9 cellular contexts compared by ENCODE assay signal in genomic region chr17:67818110-67819002, GRCh38. TPM values are rescaled to one million over a fixed set of nuclear protein-coding genes. Genes with fewer than 3 reads are reported as not detected.
DNase-seq lines count a peak whose midpoint lies in the region; ATAC-seq lines count a peak whose summit lies in the region.
"Had no signal": no experiment of that assay in that cellular context is flagged by ENCODE, and none has a peak within 500 bp of the region (broad histone marks: within the 10 kb centered on the region; RNA-seq: fewer than 3 reads in every experiment).

No MANE protein-coding gene starts in this region.

- no peak overlapping the region for H3K4me3 ChIP-seq in CD4-positive, alpha-beta memory T cell (ENCODE audit: low read length in 2 of 2)
- H3K4me3 ChIP-seq in aorta (ENCODE audit: low read length in 2 of 2): no peak overlapping the region

- H3K36me3 Mint-ChIP-seq in CD4-positive, alpha-beta memory T cell: no peaks in the 10 kb centered on the region

- no peaks in the 10 kb centered on the region for H3K9me3 Mint-ChIP-seq in CD4-positive, alpha-beta memory T cell

- H3K27me3 Mint-ChIP-seq in CD4-positive, alpha-beta memory T cell: peaks cover 2 to 5% of the 10 kb centered on the region in 2 donors

- peak; percentile 76 for ATAC-seq in GM18858 (IDR thresholded peaks at IDR 0.05; ENCODE audit: unreplicated experiment)
- peak; percentile 58 for ATAC-seq in GM21717 (IDR thresholded peaks at IDR 0.05; ENCODE audit: unreplicated experiment)
- ATAC-seq in HG03457 (IDR thresholded peaks at IDR 0.05; ENCODE audit: unreplicated experiment): peak; percentile 40
- no peak for ATAC-seq in left lobe of liver
- ATAC-seq in left ventricle myocardium superior: no peak
- no peak for ATAC-seq in aorta (ENCODE audit: low FRiP score)

- peak; percentile 41 for DNase-seq in left lobe of liver (ENCODE audit: low spot score)
- no peak for DNase-seq in CD4-positive, alpha-beta memory T cell
- no peak for DNase-seq in left ventricle myocardium superior
- no peak for DNase-seq in posterior cingulate gyrus
- DNase-seq in aorta: no peak
- DNase-seq: NCI-H1092 had no signal

- WGBS in aorta, 2 donors: 59 to 63% methylated on average over 7 of the region's 7 CpGs

- H3K9me3 ChIP-seq in CD4-positive, alpha-beta memory T cell (ENCODE audit: control insufficient read depth in 1 of 2, low read length in 2 of 2): no peaks in the 10 kb centered on the region
- H3K9me3 ChIP-seq in aorta (ENCODE audit: control insufficient read depth, low read length): no peaks in the 10 kb centered on the region

- H3K27ac Mint-ChIP-seq in CD4-positive, alpha-beta memory T cell: no peak overlapping the region

- H3K4me1 ChIP-seq in CD4-positive, alpha-beta memory T cell (ENCODE audit: insufficient read depth, low read length): no peaks in the 10 kb centered on the region
- H3K4me1 ChIP-seq in aorta (ENCODE audit: control insufficient read depth in 1 of 2, insufficient read depth in 2 of 2, low read length in 2 of 2): no peaks in the 10 kb centered on the region

- CTCF ChIA-PET in CD4-positive, alpha-beta memory T cell (lab: Charles Lee; ENCODE audit: partially characterized antibody): interaction anchor here (1.2 kb wide), 1 partner anchor 9 kb away, joined by 3 read pairs; no protein-coding TSS in a partner anchor

- no peaks in the 10 kb centered on the region for H3K27me3 ChIP-seq in CD4-positive, alpha-beta memory T cell (ENCODE audit: insufficient read depth, low read length)
- H3K27me3 ChIP-seq in aorta (ENCODE audit: control insufficient read depth in 1 of 2, insufficient read depth in 2 of 2, low read length in 1 of 2): no peaks in the 10 kb centered on the region

- no peak overlapping the region for H3K4me3 Mint-ChIP-seq in CD4-positive, alpha-beta memory T cell

- H3K27ac ChIP-seq in CD4-positive, alpha-beta memory T cell (ENCODE audit: low read depth, low read length): no peak overlapping the region
- H3K27ac ChIP-seq in aorta (ENCODE audit: low read depth in 1 of 2, low read length in 2 of 2): no peak overlapping the region

- POLR2A ChIA-PET in CD4-positive, alpha-beta memory T cell (lab: Charles Lee; ENCODE audit: partially characterized antibody): no interaction called here

- intact Hi-C loops in CD4-positive, alpha-beta memory T cell (cut with micrococcal nuclease): no loop called here
- intact Hi-C loops in left ventricle myocardium superior (cut with micrococcal nuclease) (no loop called here), posterior cingulate gyrus (cut with DNase I) (no loop called here), aorta (cut with DNase I) (no loop called here)

- no peaks in the 10 kb centered on the region for H3K4me1 Mint-ChIP-seq in CD4-positive, alpha-beta memory T cell

- no peaks in the 10 kb centered on the region for H3K36me3 ChIP-seq in CD4-positive, alpha-beta memory T cell (ENCODE audit: insufficient read depth, low read length)
- no peaks in the 10 kb centered on the region for H3K36me3 ChIP-seq in aorta (ENCODE audit: control insufficient read depth in 1 of 2, insufficient read depth in 2 of 2, low read length in 1 of 2)

RNA-seq across cellular contexts. Expression of gene BPTF, which starts 6.9 kb away (rescaled TPM):
- total RNA-seq in left lobe of liver (29.7 TPM), left ventricle myocardium superior (75.1 TPM), aorta (100 to 1,000 TPM in 1 of 2 donors, 10 to 100 TPM in 1; 82.3 to 121 TPM)
- 100 to 1,000 TPM; 182 to 187 TPM for total RNA-seq in CD4-positive, alpha-beta memory T cell
- 10 to 100 TPM in 1 of 2 donors, 1 to 10 TPM in 1; 2.4 to 29.6 TPM for polyA plus RNA-seq in CD4-positive, alpha-beta memory T cell
- 10 to 100 TPM; 17.8 to 26.0 TPM for polyA plus RNA-seq in aorta

Comparison
In these comparisons a context has a peak if more than half of its experiments do, and no peak if none do; other contexts are left out.
1. ATAC-seq: peak in GM18858 (single experiment), GM21717 (single experiment) and HG03457 (single experiment); none in left lobe of liver (single experiment), left ventricle myocardium superior (single experiment) and aorta (single experiment).